In the genomic region with DNA sequence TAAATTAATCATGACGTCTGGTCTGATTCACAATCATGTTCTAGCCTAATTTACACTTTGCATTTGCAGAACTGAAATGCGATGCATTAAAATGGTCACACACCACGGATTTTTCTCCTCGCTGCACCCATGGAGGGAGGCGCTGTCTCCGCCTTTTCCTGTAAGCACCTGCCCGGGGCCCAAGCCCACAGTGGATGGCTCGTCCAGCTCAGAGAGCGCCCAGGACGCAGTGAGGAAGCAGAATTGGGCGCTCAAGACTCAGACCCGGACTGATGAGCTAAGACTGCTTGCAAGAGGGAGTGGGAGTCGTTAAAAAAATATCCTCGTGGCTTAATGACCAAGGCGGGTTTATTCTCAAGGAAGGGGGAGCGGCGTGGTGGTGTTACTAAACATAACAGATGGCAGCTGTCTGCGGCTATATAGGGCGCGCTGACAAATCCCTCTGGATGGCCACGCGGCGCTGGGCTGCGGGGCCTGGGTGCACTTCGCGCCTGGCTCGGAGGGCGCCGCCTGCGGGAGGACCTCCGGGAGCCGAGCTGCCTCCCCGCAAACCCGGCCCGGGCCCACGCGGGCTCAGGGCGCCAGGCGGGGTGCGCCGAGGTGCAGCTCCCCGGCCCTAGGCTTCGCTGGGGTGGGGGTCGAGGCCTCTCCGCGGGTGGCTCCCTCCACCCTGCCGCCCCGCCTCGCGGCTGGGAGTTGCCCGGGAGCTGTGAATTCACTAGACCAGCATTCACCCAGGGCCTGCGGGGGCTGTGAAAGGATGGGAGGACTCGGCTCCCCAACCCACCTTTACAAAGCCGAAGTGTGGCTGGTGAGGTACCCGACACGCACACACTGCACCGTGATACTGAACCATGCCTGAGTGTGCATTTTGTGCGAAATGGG, we compare ENCODE assay signal across 7 cellular contexts.
A peak's percentile ranks its signal among the peaks of the same experiment; 100 is the strongest.
DNase-seq lines count a peak whose midpoint lies in the region; ATAC-seq and TF ChIP-seq lines count a peak whose summit lies in the region.

No MANE protein-coding gene starts in this region.

- intact Hi-C loops in ovary (cut with DNase I) = no loop called here

- no peaks in the 10 kb centered on the region for H3K9me3 ChIP-seq in fibroblast of lung (ENCODE audit: control insufficient read depth, insufficient read depth, low read depth, low read length)
- no peaks in the 10 kb centered on the region for H3K9me3 ChIP-seq in ovary
- H3K9me3 ChIP-seq in HAP-1 = no peaks in the 10 kb centered on the region

- H3K36me3 ChIP-seq in fibroblast of lung (ENCODE audit: control insufficient read depth, insufficient read depth, low read length) (no peaks in the 10 kb centered on the region), ovary (no peaks in the 10 kb centered on the region), HAP-1 (replicated peaks) (no peaks in the 10 kb centered on the region)

- no peak for TF ChIP-seq CTCF in fibroblast of lung (conservative IDR thresholded peaks at IDR 0.05 in 1 of 2, IDR thresholded peaks at IDR 0.05 in 1 of 2; ENCODE audit: low read depth in 1 of 2, low read length in 2 of 2)
- TF ChIP-seq CTCF in ovary (IDR thresholded peaks at IDR 0.05) = no peak

- in situ Hi-C loops in HAP-1 (cut with MboI; ENCODE audit: low sequenced_read_pairs) = loop anchor here (25.0 kb wide), 1 partner anchor 235 kb away; no protein-coding TSS in a partner anchor

- peak; percentile 60 for ATAC-seq in GM18499 (IDR thresholded peaks at IDR 0.05; ENCODE audit: insufficient read depth, unreplicated experiment)
- peak; percentile 54 for ATAC-seq in HG02623 (IDR thresholded peaks at IDR 0.05; ENCODE audit: unreplicated experiment)

- H3K27me3 ChIP-seq in fibroblast of lung (ENCODE audit: control insufficient read depth, insufficient read depth, low read length) = peaks cover 26% of the 10 kb centered on the region
- no peaks in the 10 kb centered on the region for H3K27me3 ChIP-seq in ovary
- H3K27me3 ChIP-seq in HAP-1 (ENCODE audit: low read depth) = no peaks in the 10 kb centered on the region

- peak overlapping the region in 3 of 4 experiments; percentile 10 to 33 (median 23) for H3K4me3 ChIP-seq in fibroblast of lung (replicated peaks in 1 of 4; ENCODE audit: control extremely low read depth in 1 of 4, insufficient read depth in 1 of 4, low read depth in 3 of 4, low read length in 4 of 4)
- peak overlapping the region; percentile 1 for H3K4me3 ChIP-seq in ovary
- no peak overlapping the region for H3K4me3 ChIP-seq in HAP-1

- no peaks in the 10 kb centered on the region for H3K79me2 ChIP-seq in fibroblast of lung (ENCODE audit: control insufficient read depth, insufficient read depth, low read length)

- DNase-seq in NCI-H1930 (lab: John Stamatoyannopoulos, UW) (peak; percentile 41 to 52), fibroblast of lung (ENCODE audit: low read depth in 2 of 2) (peak; percentile 30 to 38), ovary (no peak), HAP-1 (ENCODE audit: low spot score in 2 of 2) (no peak)
- DNase-seq in activated CD8-positive, alpha-beta memory T cell treated with anti-CD3 and anti-CD28 coated beads for 24 hours = peak; percentile 82

- H2AFZ ChIP-seq in fibroblast of lung (ENCODE audit: low read length) = no peak overlapping the region

- H3K9ac ChIP-seq in fibroblast of lung (ENCODE audit: insufficient read depth, low read length) = no peak overlapping the region

- H3K27ac ChIP-seq in fibroblast of lung (ENCODE audit: insufficient read depth, low read length) = no peak overlapping the region
- no peak overlapping the region for H3K27ac ChIP-seq in ovary

- no peak for TF ChIP-seq POLR2A in ovary (IDR thresholded peaks at IDR 0.05)

- 5 to 10% (median 6%) methylated on average over 39 to 58 of the region's 58 CpGs for WGBS in ovary, 3 donors

- H3K4me1 ChIP-seq in fibroblast of lung (ENCODE audit: control insufficient read depth, extremely low read depth, insufficient read depth, low read length) (no peaks in the 10 kb centered on the region), ovary (ENCODE audit: insufficient read depth) (peaks cover 4% of the 10 kb centered on the region), HAP-1 (peaks cover 7% of the 10 kb centered on the region)

- H3K4me2 ChIP-seq in fibroblast of lung (ENCODE audit: extremely low read depth, insufficient read depth, low read length) = peak overlapping the region; percentile 17

- TF ChIP-seq EP300 in ovary (IDR thresholded peaks at IDR 0.05) = no peak

- no peaks in the 10 kb centered on the region for H4K20me1 ChIP-seq in fibroblast of lung (ENCODE audit: control insufficient read depth, extremely low read depth, insufficient read depth, low read length)

Comparison
In these comparisons a context has a peak if more than half of its experiments do, and no peak if none do; other contexts are left out.
1. DNase-seq: peak in NCI-H1930 (2 of 2), activated CD8-positive, alpha-beta memory T cell treated with anti-CD3 and anti-CD28 coated beads for 24 hours (single experiment) and fibroblast of lung (2 of 2); none in ovary (0 of 5) and HAP-1 (0 of 2).